In the genomic region with DNA sequence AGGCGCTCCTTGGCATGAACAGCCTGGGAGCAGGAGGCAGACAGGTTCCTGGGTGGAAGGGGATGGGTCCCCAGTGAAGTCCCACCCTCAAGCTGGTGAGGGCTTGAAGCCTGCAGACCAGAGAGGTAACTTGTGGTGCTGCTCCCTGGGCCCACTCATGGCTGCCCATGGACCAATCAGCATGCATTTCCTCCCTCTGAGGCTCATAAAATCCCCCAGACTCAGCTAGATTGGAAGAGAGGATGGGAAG, we compare ENCODE assay signal across 9 cellular contexts. TPM values are rescaled to one million over a fixed set of nuclear protein-coding genes. Genes with fewer than 3 reads are reported as not detected.
DNase-seq lines count a peak whose midpoint lies in the region; ATAC-seq and TF ChIP-seq lines count a peak whose summit lies in the region.
"Had no signal": no experiment of that assay in that cellular context is flagged by ENCODE, and none has a peak within 500 bp of the region (broad histone marks: within the 10 kb centered on the region; RNA-seq: fewer than 3 reads in every experiment).

No MANE protein-coding gene starts in this region.

- no peak for DNase-seq in PC-3
- DNase-seq in tibial artery: no peak
- DNase-seq in NCI-H748 (lab: John Stamatoyannopoulos, UW; ENCODE audit: unreplicated experiment): no peak
- DNase-seq in cortex of kidney (lab: John Stamatoyannopoulos, UW): no peak
- DNase-seq: NCI-H1105 treated with DMSO at 0.1 percent for 48 hours had no signal

- H3K4me3 ChIP-seq in PC-3 (ENCODE audit: low read length): peak overlapping the region; percentile 48; the same call in 1 of the 2 replicates
- no peak overlapping the region for H3K4me3 ChIP-seq in endocrine pancreas (ENCODE audit: control insufficient read depth, insufficient read depth, low read length)
- peak overlapping the region; percentile 50 to 78 for H3K4me3 ChIP-seq in muscle layer of colon (ENCODE audit: low read depth in 1 of 2, low read length in 2 of 2)
- peak overlapping the region; percentile 72 to 90 for H3K4me3 ChIP-seq in tibial artery

- H3F3A ChIP-seq in PC-3 (ENCODE audit: low read length, unreplicated experiment): no peaks in the 10 kb centered on the region

- H3K27me3 ChIP-seq in PC-3 (ENCODE audit: low read length) (no peaks in the 10 kb centered on the region), endocrine pancreas (ENCODE audit: control insufficient read depth, insufficient read depth, low read length) (no peaks in the 10 kb centered on the region), muscle layer of colon (ENCODE audit: control insufficient read depth in 1 of 2, insufficient read depth in 2 of 2, low read length in 2 of 2) (no peaks in the 10 kb centered on the region), tibial artery (no peaks in the 10 kb centered on the region)

- no peaks in the 10 kb centered on the region for H3K9me3 ChIP-seq in PC-3 (ENCODE audit: low read length)
- no peaks in the 10 kb centered on the region for H3K9me3 ChIP-seq in endocrine pancreas (ENCODE audit: control insufficient read depth, low read length)
- no peaks in the 10 kb centered on the region for H3K9me3 ChIP-seq in muscle layer of colon (ENCODE audit: low read length)
- H3K9me3 ChIP-seq in tibial artery: no peaks in the 10 kb centered on the region

- peaks cover 8% of the 10 kb centered on the region; the same call in 1 of the 2 replicates for H3K4me1 ChIP-seq in PC-3 (ENCODE audit: insufficient read depth, low read length)
- peaks cover 8% of the 10 kb centered on the region for H3K4me1 ChIP-seq in endocrine pancreas (ENCODE audit: control insufficient read depth, insufficient read depth, low read length)
- peaks cover 15% of the 10 kb centered on the region for H3K4me1 ChIP-seq in muscle layer of colon (ENCODE audit: insufficient read depth, low read length)
- peaks cover 0 to 22% (median 16%) of the 10 kb centered on the region in 4 donors for H3K4me1 ChIP-seq in tibial artery

- TF ChIP-seq CTCF in PC-3 (conservative IDR thresholded peaks at IDR 0.05; ENCODE audit: low read depth, low read length) (no peak), tibial artery (IDR thresholded peaks at IDR 0.05) (no peak)

- peak overlapping the region; percentile 74 for H3K4me2 ChIP-seq in PC-3 (ENCODE audit: low read length)

- intact Hi-C loops in PC-3 (cut with micrococcal nuclease): no loop called here
- intact Hi-C loops in tibial artery (cut with DNase I; ENCODE audit: low total_unique reads): loop anchor here (10.0 kb wide), 1 partner anchor 579 kb away; no protein-coding TSS in a partner anchor

- BruUV-seq in PC-3 (replicated peaks; lab: Mats Ljungman, UMichigan): no TSS peak

- CTCF ChIA-PET in PC-3 (lab: Charles Lee): no interaction called here

- H3K36me3 ChIP-seq in PC-3 (ENCODE audit: low read depth, low read length): no peaks in the 10 kb centered on the region
- H3K36me3 ChIP-seq in endocrine pancreas (ENCODE audit: control insufficient read depth, insufficient read depth, low read length): no peaks in the 10 kb centered on the region
- peaks cover 23% of the 10 kb centered on the region for H3K36me3 ChIP-seq in muscle layer of colon (ENCODE audit: insufficient read depth, low read length)
- peaks cover 32 to 38% (median 34%) of the 10 kb centered on the region in 3 donors for H3K36me3 ChIP-seq in tibial artery

- no peaks in the 10 kb centered on the region for H3K9me2 ChIP-seq in PC-3 (replicated peaks; ENCODE audit: low read length)

- no peaks in the 10 kb centered on the region for H3K79me2 ChIP-seq in PC-3 (ENCODE audit: low read length)

- ATAC-seq in PC-3 (no peak), GM19351 (IDR thresholded peaks at IDR 0.05; ENCODE audit: unreplicated experiment) (no peak)
- ATAC-seq: activated CD8-positive, alpha-beta T cell treated with anti-CD3 and anti-CD28 coated beads for 36 hours had no signal

- H3K27ac ChIP-seq in PC-3 (ENCODE audit: low read length) (no peak overlapping the region), muscle layer of colon (ENCODE audit: low read depth, low read length) (peak overlapping the region; percentile 69), tibial artery (peak overlapping the region; percentile 94 to 98)

- POLR2A ChIA-PET in PC-3 (lab: Charles Lee; ENCODE audit: unreplicated experiment): interaction anchor here (0.6 kb wide), 1 partner anchor 1256 kb away, joined by 3 read pairs; no protein-coding TSS in a partner anchor

- no peaks in the 10 kb centered on the region for H4K20me1 ChIP-seq in PC-3 (ENCODE audit: low read length)

- H2AFZ ChIP-seq in PC-3 (ENCODE audit: low read length): peak overlapping the region; percentile 79; the same call in 1 of the 2 replicates

- no peak overlapping the region for H3K9ac ChIP-seq in PC-3 (ENCODE audit: low read length)
- peak overlapping the region; percentile 38 for H3K9ac ChIP-seq in endocrine pancreas (ENCODE audit: control insufficient read depth, insufficient read depth, low read length)
- no peak overlapping the region for H3K9ac ChIP-seq in muscle layer of colon (ENCODE audit: low read length)

RNA-seq across cellular contexts. Expression of a gene that starts 50.2 kb away (rescaled TPM):
- not detected in 2 replicates for total RNA-seq in PC-3 (2014; rRNA removed)
- total RNA-seq: activated CD8-positive, alpha-beta T cell treated with anti-CD3 and anti-CD28 coated beads for 36 hours had no signal
